8 cellular contexts compared by ENCODE assay signal in the genomic region with DNA sequence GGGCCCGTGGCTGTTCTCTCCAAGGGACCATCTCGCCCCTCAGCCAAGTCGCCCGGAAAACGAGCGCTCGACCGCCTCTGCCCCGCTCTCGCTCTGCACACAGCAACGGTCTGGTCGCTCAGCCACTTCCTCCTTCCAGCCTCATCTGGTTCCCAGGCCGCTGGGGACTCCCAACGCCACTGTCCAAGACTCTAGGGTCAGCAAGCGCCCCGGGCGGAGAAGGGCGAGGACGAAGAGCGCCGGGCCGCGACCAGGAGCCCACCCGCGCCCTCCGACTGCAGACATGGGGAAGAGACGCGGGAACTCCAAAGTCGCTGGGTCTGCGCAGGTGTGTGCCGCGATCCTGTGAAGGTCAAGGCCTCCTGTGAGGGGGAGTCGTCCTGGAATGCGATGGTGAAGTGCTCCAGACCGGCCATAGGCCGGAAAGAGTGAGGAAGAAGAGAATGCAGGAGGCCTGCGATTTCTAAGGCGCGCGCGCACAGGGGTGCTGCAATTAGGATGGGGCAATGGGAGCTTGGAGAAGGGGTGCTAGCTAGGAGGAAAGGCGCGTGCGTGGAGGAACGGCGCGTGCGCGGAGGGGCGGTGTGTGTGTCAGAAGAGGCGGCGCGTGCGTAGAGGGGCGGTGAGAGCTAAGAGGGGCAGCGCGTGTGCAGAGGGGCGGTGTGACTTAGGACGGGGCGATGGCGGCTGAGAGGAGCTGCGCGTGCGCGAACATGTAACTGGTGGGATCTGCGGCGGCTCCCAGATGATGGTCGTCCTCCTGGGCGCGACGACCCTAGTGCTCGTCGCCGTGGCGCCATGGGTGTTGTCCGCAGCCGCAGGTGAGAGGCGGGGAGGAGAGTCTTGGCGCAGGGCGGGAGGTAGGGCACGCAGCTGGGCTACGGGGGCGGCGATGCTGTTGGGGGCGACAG. TPM values are rescaled to one million over a fixed set of nuclear protein-coding genes. Genes with fewer than 3 reads are reported as not detected.
DNase-seq lines count a peak whose midpoint lies in the region; ATAC-seq, FAIRE-seq and TF ChIP-seq lines count a peak whose summit lies in the region.

IFNAR1 (plus strand) TSS at position 660 of the 911 bp plus-strand sequence; CDS start at position 746, 86 bp downstream.

- peaks cover 26% of the 10 kb centered on the region for H3K4me1 ChIP-seq in psoas muscle

- WGBS in psoas muscle, 3 donors, result 0 to 1% (median 1%) methylated on average over 79 to 85 of the region's 85 CpGs

- H3K27me3 ChIP-seq in psoas muscle (ENCODE audit: insufficient read depth in 3 of 3, low read length in 2 of 3), result no peaks in the 10 kb centered on the region

- ATAC-seq in HG02884 (IDR thresholded peaks at IDR 0.05; ENCODE audit: unreplicated experiment), result peak; percentile 76
- ATAC-seq in left ventricle myocardium superior, result peak; percentile 99
- ATAC-seq in psoas muscle, result peak; percentile 99 to 100 (median 99)

- no peaks in the 10 kb centered on the region for H3K36me3 ChIP-seq in psoas muscle (ENCODE audit: insufficient read depth in 1 of 2, low read depth in 1 of 2)

- TF ChIP-seq POLR2A in GM15510 (IDR thresholded peaks at IDR 0.05; ENCODE audit: borderline replicate concordance, extremely low read depth, insufficient read length), result peak; percentile 91

- peak; percentile 86 for FAIRE-seq in urothelium cell line (lab: Jason Lieb, UNC)

- H3K27ac ChIP-seq in psoas muscle, result peak within 1 kb of the TSS; percentile 95

- no peak for TF ChIP-seq CTCF in psoas muscle (IDR thresholded peaks at IDR 0.05)

- peak; percentile 91 for DNase-seq in NCI-H146 treated with DMSO at 0.1 percent for 48 hours (lab: John Stamatoyannopoulos, UW; ENCODE audit: unreplicated experiment)
- peak; percentile 96 to 99 (median 98) for DNase-seq in T-helper 1 cell
- DNase-seq in amygdala (lab: John Stamatoyannopoulos, UW), result peak; percentile 58 to 99 (median 95)
- peak; percentile 99 for DNase-seq in left ventricle myocardium superior
- DNase-seq in psoas muscle, result peak; percentile 99 to 100
- peak; percentile 92 for DNase-seq in urothelium cell line (ENCODE audit: low spot score)

- intact Hi-C loops in left ventricle myocardium superior (cut with micrococcal nuclease), result no loop called here
- intact Hi-C loops in psoas muscle (cut with DNase I), result loop anchor here in 1 of 2 donors (5.0 kb wide), 1 partner anchor 127 kb away; no protein-coding TSS in a partner anchor

- H3K4me3 ChIP-seq in psoas muscle, result peak within 1 kb of the TSS; percentile 86

- H3K9me3 ChIP-seq in psoas muscle, result no peaks in the 10 kb centered on the region

RNA-seq across cellular contexts. Expression of gene IFNAR1, which starts in this region (rescaled TPM):
- total RNA-seq in left ventricle myocardium superior, result 23.6 TPM
- total RNA-seq in psoas muscle, result 10 to 100 TPM; 16.1 to 20.8 (median 18.2) TPM
- polyA plus RNA-seq in psoas muscle, result 10 to 100 TPM; 10.4 to 31.6 (median 10.9) TPM

Comparison
In these comparisons a context has a peak if more than half of its experiments do, and no peak if none do; other contexts are left out.
1. Peak in every context shown above with its lines: DNase-seq, ATAC-seq, H3K4me3 ChIP-seq and H3K27ac ChIP-seq.